In the genomic region with DNA sequence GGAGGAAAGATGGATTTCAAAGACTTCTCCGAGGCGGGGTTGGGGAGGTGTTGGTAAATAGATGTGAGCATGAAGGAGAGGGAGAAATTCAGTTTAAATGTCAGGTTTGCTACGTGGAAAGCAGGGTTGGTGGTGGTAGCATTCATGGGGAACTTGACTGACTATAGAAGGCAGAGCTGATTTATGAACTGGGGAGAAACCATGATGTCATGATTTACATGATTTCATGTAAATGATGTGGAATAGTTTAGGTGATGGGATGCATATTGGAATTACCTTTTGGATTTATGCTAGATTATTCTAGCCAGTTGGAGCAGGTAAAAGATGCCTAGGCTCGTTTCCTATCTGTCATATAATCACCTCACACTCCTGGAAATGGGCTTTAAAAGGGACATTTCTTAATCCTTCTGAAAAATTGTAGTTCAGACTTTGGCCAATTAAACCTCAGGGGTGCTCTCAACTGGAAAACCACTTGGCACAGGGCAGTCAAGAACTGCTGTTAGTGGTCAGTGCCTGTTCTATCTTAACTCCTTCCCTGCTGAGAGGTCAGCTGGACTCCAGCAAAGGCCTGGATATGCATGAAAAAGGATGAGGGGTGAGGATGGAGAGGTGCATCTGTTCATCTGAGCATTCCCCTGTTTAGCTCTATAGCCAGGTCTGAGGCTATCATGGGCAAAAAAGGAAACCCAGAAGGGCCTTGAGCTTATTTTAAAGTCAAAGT, we compare ENCODE assay signal across 1 cellular context.
TF ChIP-seq lines count a peak whose summit lies in the region.

No MANE protein-coding gene starts in this region.

TF ChIP-seq in HepG2, 621 proteins besides CTCF, POLR2A, EP300 and RAD21:
- TF ChIP-seq, protein P1, sequence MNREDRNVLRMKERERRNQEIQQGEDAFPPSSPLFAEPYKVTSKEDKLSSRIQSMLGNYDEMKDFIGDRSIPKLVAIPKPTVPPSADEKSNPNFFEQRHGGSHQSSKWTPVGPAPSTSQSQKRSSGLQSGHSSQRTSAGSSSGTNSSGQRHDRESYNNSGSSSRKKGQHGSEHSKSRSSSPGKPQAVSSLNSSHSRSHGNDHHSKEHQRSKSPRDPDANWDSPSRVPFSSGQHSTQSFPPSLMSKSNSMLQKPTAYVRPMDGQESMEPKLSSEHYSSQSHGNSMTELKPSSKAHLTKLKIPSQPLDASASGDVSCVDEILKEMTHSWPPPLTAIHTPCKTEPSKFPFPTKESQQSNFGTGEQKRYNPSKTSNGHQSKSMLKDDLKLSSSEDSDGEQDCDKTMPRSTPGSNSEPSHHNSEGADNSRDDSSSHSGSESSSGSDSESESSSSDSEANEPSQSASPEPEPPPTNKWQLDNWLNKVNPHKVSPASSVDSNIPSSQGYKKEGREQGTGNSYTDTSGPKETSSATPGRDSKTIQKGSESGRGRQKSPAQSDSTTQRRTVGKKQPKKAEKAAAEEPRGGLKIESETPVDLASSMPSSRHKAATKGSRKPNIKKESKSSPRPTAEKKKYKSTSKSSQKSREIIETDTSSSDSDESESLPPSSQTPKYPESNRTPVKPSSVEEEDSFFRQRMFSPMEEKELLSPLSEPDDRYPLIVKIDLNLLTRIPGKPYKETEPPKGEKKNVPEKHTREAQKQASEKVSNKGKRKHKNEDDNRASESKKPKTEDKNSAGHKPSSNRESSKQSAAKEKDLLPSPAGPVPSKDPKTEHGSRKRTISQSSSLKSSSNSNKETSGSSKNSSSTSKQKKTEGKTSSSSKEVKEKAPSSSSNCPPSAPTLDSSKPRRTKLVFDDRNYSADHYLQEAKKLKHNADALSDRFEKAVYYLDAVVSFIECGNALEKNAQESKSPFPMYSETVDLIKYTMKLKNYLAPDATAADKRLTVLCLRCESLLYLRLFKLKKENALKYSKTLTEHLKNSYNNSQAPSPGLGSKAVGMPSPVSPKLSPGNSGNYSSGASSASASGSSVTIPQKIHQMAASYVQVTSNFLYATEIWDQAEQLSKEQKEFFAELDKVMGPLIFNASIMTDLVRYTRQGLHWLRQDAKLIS (CRISPR knock-in tag; IDR thresholded peaks at IDR 0.05) = no peak
- TF ChIP-seq ZBTB7B (CRISPR knock-in tag; IDR thresholded peaks at IDR 0.05) (no peak), ATF7 (IDR thresholded peaks at IDR 0.05) (peak; percentile 90), ATF7 (CRISPR knock-in tag; IDR thresholded peaks at IDR 0.05) (no peak), KMT2A (CRISPR knock-in tag; IDR thresholded peaks at IDR 0.05) (no peak), SMARCE1 (IDR thresholded peaks at IDR 0.05; ENCODE audit: borderline replicate concordance) (no peak), RAD51 (IDR thresholded peaks at IDR 0.05; ENCODE audit: borderline replicate concordance) (no peak), ZNF333 (CRISPR knock-in tag; IDR thresholded peaks at IDR 0.05; ENCODE audit: borderline replicate concordance) (no peak)
- TF ChIP-seq, protein P2, sequence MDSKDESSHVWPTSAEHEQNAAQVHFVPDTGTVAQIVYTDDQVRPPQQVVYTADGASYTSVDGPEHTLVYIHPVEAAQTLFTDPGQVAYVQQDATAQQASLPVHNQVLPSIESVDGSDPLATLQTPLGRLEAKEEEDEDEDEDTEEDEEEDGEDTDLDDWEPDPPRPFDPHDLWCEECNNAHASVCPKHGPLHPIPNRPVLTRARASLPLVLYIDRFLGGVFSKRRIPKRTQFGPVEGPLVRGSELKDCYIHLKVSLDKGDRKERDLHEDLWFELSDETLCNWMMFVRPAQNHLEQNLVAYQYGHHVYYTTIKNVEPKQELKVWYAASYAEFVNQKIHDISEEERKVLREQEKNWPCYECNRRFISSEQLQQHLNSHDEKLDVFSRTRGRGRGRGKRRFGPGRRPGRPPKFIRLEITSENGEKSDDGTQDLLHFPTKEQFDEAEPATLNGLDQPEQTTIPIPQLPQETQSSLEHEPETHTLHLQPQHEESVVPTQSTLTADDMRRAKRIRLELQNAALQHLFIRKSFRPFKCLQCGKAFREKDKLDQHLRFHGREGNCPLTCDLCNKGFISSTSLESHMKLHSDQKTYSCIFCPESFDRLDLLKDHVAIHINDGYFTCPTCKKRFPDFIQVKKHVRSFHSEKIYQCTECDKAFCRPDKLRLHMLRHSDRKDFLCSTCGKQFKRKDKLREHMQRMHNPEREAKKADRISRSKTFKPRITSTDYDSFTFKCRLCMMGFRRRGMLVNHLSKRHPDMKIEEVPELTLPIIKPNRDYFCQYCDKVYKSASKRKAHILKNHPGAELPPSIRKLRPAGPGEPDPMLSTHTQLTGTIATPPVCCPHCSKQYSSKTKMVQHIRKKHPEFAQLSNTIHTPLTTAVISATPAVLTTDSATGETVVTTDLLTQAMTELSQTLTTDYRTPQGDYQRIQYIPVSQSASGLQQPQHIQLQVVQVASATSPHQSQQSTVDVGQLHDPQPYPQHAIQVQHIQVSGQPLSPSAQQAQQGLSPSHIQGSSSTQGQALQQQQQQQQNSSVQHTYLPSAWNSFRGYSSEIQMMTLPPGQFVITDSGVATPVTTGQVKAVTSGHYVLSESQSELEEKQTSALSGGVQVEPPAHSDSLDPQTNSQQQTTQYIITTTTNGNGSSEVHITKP (CRISPR knock-in tag; IDR thresholded peaks at IDR 0.05; ENCODE audit: low read depth) = no peak
TF ChIP-seq in HepG2: peak in this region for 1.
